Comparison of ENCODE assay signal across 1 cellular context in genomic region chr20:11159728-11160127, GRCh38.
TF ChIP-seq lines count a peak whose summit lies in the region.

No MANE protein-coding gene starts in this region.

TF ChIP-seq in GM12878, 131 proteins besides CTCF, POLR2A, EP300 and RAD21 (continued from another document and continues in another):
- TF ChIP-seq SKIL (IDR thresholded peaks at IDR 0.05; ENCODE audit: low read depth, poor library complexity, severe bottlenecking) = peak; percentile 34
- TF ChIP-seq SRF (IDR thresholded peaks at IDR 0.05; ENCODE audit: low read depth in 2 of 2, low read length in 2 of 2) = no peak
- no peak for TF ChIP-seq ELK1 (IDR thresholded peaks at IDR 0.05; ENCODE audit: low read depth, low read length)
- TF ChIP-seq USF1 (IDR thresholded peaks at IDR 0.05; ENCODE audit: borderline replicate concordance, extremely low read length, insufficient read depth, low read depth, low read length) = no peak
- no peak for TF ChIP-seq SP1 (IDR thresholded peaks at IDR 0.05; ENCODE audit: low read depth, low read length)
- TF ChIP-seq CEBPZ (IDR thresholded peaks at IDR 0.05; ENCODE audit: low read depth, low read length) = no peak
- no peak for TF ChIP-seq SMAD5 (IDR thresholded peaks at IDR 0.05; ENCODE audit: low read depth)
- no peak for TF ChIP-seq SREBF1 (IDR thresholded peaks at IDR 0.05; ENCODE audit: low read length)
- no peak for TF ChIP-seq RFX5 (IDR thresholded peaks at IDR 0.05; ENCODE audit: low read depth, low read length)
- TF ChIP-seq PRDM15 (CRISPR knock-in tag; IDR thresholded peaks at IDR 0.05) = no peak
- TF ChIP-seq ZNF274 (IDR thresholded peaks at IDR 0.05; ENCODE audit: insufficient read depth, insufficient read length) = no peak
- TF ChIP-seq MYB (IDR thresholded peaks at IDR 0.05; ENCODE audit: borderline replicate concordance, low read depth, low read length) = no peak
- TF ChIP-seq IRF4 (IDR thresholded peaks at IDR 0.05; ENCODE audit: low read depth, low read length) = no peak
- no peak for TF ChIP-seq STAT3 (IDR thresholded peaks at IDR 0.05; ENCODE audit: low read depth, low read length)
- TF ChIP-seq CEBPB (IDR thresholded peaks at IDR 0.05; ENCODE audit: borderline replicate concordance in 1 of 2, low read depth in 2 of 2, low read length in 2 of 2) = no peak
- peak; percentile 42; the same call in 1 of the 2 replicates for TF ChIP-seq JUNB (IDR thresholded peaks at IDR 0.05)
- TF ChIP-seq CBX5 (IDR thresholded peaks at IDR 0.05; ENCODE audit: low read depth) = no peak
- no peak for TF ChIP-seq SIN3A (IDR thresholded peaks at IDR 0.05; ENCODE audit: low read depth, low read length)
- TF ChIP-seq ZNF687 (IDR thresholded peaks at IDR 0.05) = no peak
- TF ChIP-seq HSF1 (IDR thresholded peaks at IDR 0.05; ENCODE audit: low read depth, low read length) = no peak
- TF ChIP-seq ATF7 (IDR thresholded peaks at IDR 0.05; ENCODE audit: low read depth) = no peak
- no peak for TF ChIP-seq POU2F2 (IDR thresholded peaks at IDR 0.05; ENCODE audit: borderline replicate concordance, low read depth, low read length)
- no peak for TF ChIP-seq ATF2 (IDR thresholded peaks at IDR 0.05; ENCODE audit: low read length)
- TF ChIP-seq POLR2AphosphoS2 (IDR thresholded peaks at IDR 0.05; ENCODE audit: low read depth, low read length) = no peak
- no peak for TF ChIP-seq CBFB (IDR thresholded peaks at IDR 0.05; ENCODE audit: low read depth)
- TF ChIP-seq USF2 (IDR thresholded peaks at IDR 0.05; ENCODE audit: borderline replicate concordance, low read depth, low read length) = no peak
- no peak for TF ChIP-seq KAT2A (conservative IDR thresholded peaks at IDR 0.05; ENCODE audit: control insufficient read depth, low read depth, low read length)
- peak; percentile 58; the same call in 1 of the 2 replicates for TF ChIP-seq RELB (IDR thresholded peaks at IDR 0.05; ENCODE audit: low read depth)
- no peak for TF ChIP-seq CREM (IDR thresholded peaks at IDR 0.05; ENCODE audit: low read depth)
- no peak for TF ChIP-seq KDM1A (IDR thresholded peaks at IDR 0.05; ENCODE audit: borderline replicate concordance)
- no peak for TF ChIP-seq NFXL1 (IDR thresholded peaks at IDR 0.05; ENCODE audit: borderline replicate concordance)
- no peak for TF ChIP-seq PAX8 (IDR thresholded peaks at IDR 0.05)
- peak in 1 of 2 experiments; percentile 28; a peak in 1 of 4 replicates for TF ChIP-seq BHLHE40 (IDR thresholded peaks at IDR 0.05; ENCODE audit: borderline replicate concordance in 1 of 2, low read depth in 2 of 2, low read length in 1 of 2)
- no peak for TF ChIP-seq ZBED1 (IDR thresholded peaks at IDR 0.05; ENCODE audit: borderline replicate concordance)
